Comparison of ENCODE assay signal across 20 cellular contexts in genomic region chr5:145294321-145294720, GRCh38.
DNase-seq lines count a peak whose midpoint lies in the region; ATAC-seq and TF ChIP-seq lines count a peak whose summit lies in the region.
"Had no signal": no experiment of that assay in that cellular context is flagged by ENCODE, and none has a peak within 500 bp of the region (broad histone marks: within the 10 kb centered on the region; RNA-seq: fewer than 3 reads in every experiment).

No MANE protein-coding gene starts in this region.

- no peak overlapping the region for H3K4me3 Mint-ChIP-seq in stimulated activated effector memory CD8-positive, alpha-beta T cell treated with anti-CD3 and anti-CD28 coated beads, Interleukin-12 subunit alpha, Interleukin-12 subunit beta, amount 100 ng/mL, for 72 hours
- H3K4me3 Mint-ChIP-seq: B cell had no signal

- no peak overlapping the region for H3K9ac ChIP-seq in adipocyte (ENCODE audit: low read length)

- H3K27ac Mint-ChIP-seq in stimulated activated effector memory CD8-positive, alpha-beta T cell treated with anti-CD3 and anti-CD28 coated beads, Interleukin-12 subunit alpha, Interleukin-12 subunit beta, amount 100 ng/mL, for 72 hours = no peak overlapping the region
- H3K27ac Mint-ChIP-seq: B cell had no signal

- no peak for TF ChIP-seq CTCF in AG10803 (conservative IDR thresholded peaks at IDR 0.05; ENCODE audit: low read length)

- no peaks in the 10 kb centered on the region for H3K36me3 ChIP-seq in adipocyte (ENCODE audit: control insufficient read depth, insufficient read depth, low read length, severe bottlenecking)

- DNase-seq in AG10803 (ENCODE audit: low read depth) (peak; percentile 3), adipocyte (ENCODE audit: low read depth) (peak; percentile 33), fibroblast of gingiva (ENCODE audit: low read depth) (peak; percentile 48), iris pigment epithelial cell (ENCODE audit: low read depth) (peak; percentile 73), C1 segment of cervical spinal cord (lab: John Stamatoyannopoulos, UW) (no peak), mesenteric fat pad (ENCODE audit: low spot score) (no peak)
- DNase-seq in stimulated activated effector memory CD8-positive, alpha-beta T cell treated with anti-CD3 and anti-CD28 coated beads, Interleukin-12 subunit alpha, Interleukin-12 subunit beta, amount 100 ng/mL, for 72 hours (ENCODE audit: low spot score in 2 of 2) = no peak
- DNase-seq: GDM1; KBM-7; NCI-H1092 treated with DMSO at 0.1 percent for 48 hours; NCI-H146; NCI-H2029; NCI-H2227 treated with DMSO at 0.1 percent for 48 hours; NCI-H510A treated with DMSO at 0.1 percent for 48 hours; NCI-H748 treated with DMSO at 0.1 percent for 48 hours; NK-92 treated with Interleukin-12 subunit alpha and Interleukin-12 subunit beta, amount 100 ng/mL, for 24 hours; SHP77 treated with DMSO at 0.1 percent for 48 hours had no signal

- H3K4me1 ChIP-seq in adipocyte (ENCODE audit: control insufficient read depth, insufficient read depth, low read length) = peaks cover 15% of the 10 kb centered on the region

- H3K9me3 Mint-ChIP-seq in stimulated activated effector memory CD8-positive, alpha-beta T cell treated with anti-CD3 and anti-CD28 coated beads, Interleukin-12 subunit alpha, Interleukin-12 subunit beta, amount 100 ng/mL, for 72 hours = peaks cover 2% of the 10 kb centered on the region

- no peak for ATAC-seq in HG03175 (IDR thresholded peaks at IDR 0.05; ENCODE audit: unreplicated experiment)
- no peak for ATAC-seq in stimulated activated effector memory CD8-positive, alpha-beta T cell treated with anti-CD3 and anti-CD28 coated beads, Interleukin-12 subunit alpha, Interleukin-12 subunit beta, amount 100 ng/mL, for 72 hours
- ATAC-seq: HepG2 had no signal

- H3K36me3 Mint-ChIP-seq in stimulated activated effector memory CD8-positive, alpha-beta T cell treated with anti-CD3 and anti-CD28 coated beads, Interleukin-12 subunit alpha, Interleukin-12 subunit beta, amount 100 ng/mL, for 72 hours = no peaks in the 10 kb centered on the region

- H3K4me3 ChIP-seq in AG10803 (ENCODE audit: low read length) = no peak overlapping the region
- no peak overlapping the region for H3K4me3 ChIP-seq in adipocyte (ENCODE audit: low read length)

- no peaks in the 10 kb centered on the region for H3K27me3 ChIP-seq in adipocyte (replicated peaks; ENCODE audit: control insufficient read depth, insufficient read depth, low read length)

- no peaks in the 10 kb centered on the region for H3K9me3 ChIP-seq in adipocyte (ENCODE audit: control insufficient read depth, low read length)

- H3K4me1 Mint-ChIP-seq in stimulated activated effector memory CD8-positive, alpha-beta T cell treated with anti-CD3 and anti-CD28 coated beads, Interleukin-12 subunit alpha, Interleukin-12 subunit beta, amount 100 ng/mL, for 72 hours = no peaks in the 10 kb centered on the region
- H3K4me1 Mint-ChIP-seq: B cell had no signal

Comparison
In these comparisons a context has a peak if more than half of its experiments do, and no peak if none do; other contexts are left out.
1. DNase-seq: peak in AG10803 (single experiment), adipocyte (single experiment), fibroblast of gingiva (single experiment) and iris pigment epithelial cell (single experiment); none in C1 segment of cervical spinal cord (0 of 14), stimulated activated effector memory CD8-positive, alpha-beta T cell treated with anti-CD3 and anti-CD28 coated beads, Interleukin-12 subunit alpha, Interleukin-12 subunit beta, amount 100 ng/mL, for 72 hours (0 of 2) and mesenteric fat pad (single experiment).